Comparison of ENCODE assay signal across 1 cellular context in the genomic region with DNA sequence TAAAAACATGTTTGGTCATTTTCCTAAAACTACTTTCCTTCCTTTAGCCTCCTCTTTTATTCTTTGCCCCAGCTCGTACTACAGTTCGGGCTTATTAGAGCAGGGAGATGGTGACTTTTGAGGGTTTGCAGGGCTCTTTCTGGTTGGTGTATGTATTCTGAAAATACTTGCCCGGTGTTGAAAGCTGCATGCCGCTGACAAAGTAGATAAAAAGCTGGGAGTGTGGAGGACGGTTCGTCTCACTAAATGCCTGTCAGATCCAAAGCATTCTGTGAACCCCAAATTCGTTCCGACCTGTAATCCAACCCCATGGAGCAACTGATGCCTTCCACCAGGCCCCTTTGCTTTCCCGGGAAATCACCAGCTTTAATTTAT.
TF ChIP-seq lines count a peak whose summit lies in the region.

No MANE protein-coding gene starts in this region.

TF ChIP-seq in IMR-90, 13 proteins besides CTCF, POLR2A, EP300 and RAD21:
- TF ChIP-seq MXI1 (IDR thresholded peaks at IDR 0.05; ENCODE audit: borderline replicate concordance, low read depth, low read length) (no peak), RFX5 (IDR thresholded peaks at IDR 0.05; ENCODE audit: low read depth, low read length) (no peak), CEBPB (IDR thresholded peaks at IDR 0.05; ENCODE audit: low read depth, low read length) (no peak), MAFK (IDR thresholded peaks at IDR 0.05; ENCODE audit: low read depth, low read length) (no peak)
